11 cellular contexts compared by ENCODE assay signal in the genomic region with DNA sequence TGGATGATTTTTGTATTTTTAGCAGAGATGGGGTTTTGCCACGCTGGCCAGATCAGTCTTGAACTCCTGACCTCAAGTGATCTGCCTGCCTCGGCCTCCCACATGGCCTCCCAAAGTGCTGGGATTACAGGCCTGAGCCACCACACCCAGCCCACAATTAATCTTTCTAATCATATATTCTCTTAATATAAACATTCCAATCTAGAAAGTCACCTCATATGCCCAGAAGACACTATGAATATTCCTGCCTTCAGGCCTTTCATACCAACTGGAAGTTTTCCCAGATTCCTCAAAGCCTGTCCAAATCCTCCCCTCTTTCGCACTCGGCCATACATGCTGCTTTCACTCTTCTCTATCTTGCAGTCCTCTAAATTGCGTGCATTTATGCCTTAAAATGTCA. TPM values are rescaled to one million over a fixed set of nuclear protein-coding genes. Genes with fewer than 3 reads are reported as not detected.
DNase-seq lines count a peak whose midpoint lies in the region; ATAC-seq, FAIRE-seq and TF ChIP-seq lines count a peak whose summit lies in the region.
"Had no signal": no experiment of that assay in that cellular context is flagged by ENCODE, and none has a peak within 500 bp of the region (broad histone marks: within the 10 kb centered on the region; RNA-seq: fewer than 3 reads in every experiment).

No MANE protein-coding gene starts in this region.

- no peaks in the 10 kb centered on the region for H3K27me3 Mint-ChIP-seq in astrocyte (ENCODE audit: low read depth, unreplicated experiment)
- no peaks in the 10 kb centered on the region for H3K27me3 Mint-ChIP-seq in naive thymus-derived CD4-positive, alpha-beta T cell

- H4K20me1 ChIP-seq in astrocyte (ENCODE audit: insufficient read depth, low read length), result peaks cover 60% of the 10 kb centered on the region

- H3K9ac ChIP-seq in astrocyte (ENCODE audit: low read length), result peak overlapping the region; percentile 46

- no peaks in the 10 kb centered on the region for H3K9me3 Mint-ChIP-seq in astrocyte (ENCODE audit: unreplicated experiment)
- no peaks in the 10 kb centered on the region for H3K9me3 Mint-ChIP-seq in naive thymus-derived CD4-positive, alpha-beta T cell
- H3K9me3 Mint-ChIP-seq: neural crest cell had no signal

- H3K4me1 ChIP-seq in astrocyte (ENCODE audit: insufficient read depth, low read length), result peaks cover 18% of the 10 kb centered on the region
- H3K4me1 ChIP-seq in naive thymus-derived CD4-positive, alpha-beta T cell (ENCODE audit: control insufficient read depth in 2 of 2, insufficient read depth in 2 of 2, low read length in 2 of 2), result peaks cover 0 to 4% of the 10 kb centered on the region in 2 donors

- peak overlapping the region; percentile 83 for H3K4me2 ChIP-seq in astrocyte (ENCODE audit: low read length)

- no peaks in the 10 kb centered on the region for H3K9me3 ChIP-seq in astrocyte (ENCODE audit: insufficient read depth, low read depth, low read length)
- H3K9me3 ChIP-seq in naive thymus-derived CD4-positive, alpha-beta T cell (ENCODE audit: control insufficient read depth in 2 of 3, low read length in 3 of 3), result no peaks in the 10 kb centered on the region

- no peak overlapping the region for H2AFZ ChIP-seq in astrocyte (ENCODE audit: low read depth, low read length)

- no peak overlapping the region for H3K27ac Mint-ChIP-seq in astrocyte (ENCODE audit: unreplicated experiment)
- H3K27ac Mint-ChIP-seq in naive thymus-derived CD4-positive, alpha-beta T cell, result peak overlapping the region in 5 of 9 donors; percentile 1 to 30 (median 28)

- no peak overlapping the region for H3K4me3 ChIP-seq in astrocyte (ENCODE audit: insufficient read depth, low read depth, low read length)
- no peak overlapping the region for H3K4me3 ChIP-seq in naive thymus-derived CD4-positive, alpha-beta T cell (ENCODE audit: low read length)

- peak; percentile 88 for DNase-seq in astrocyte (ENCODE audit: low read depth)
- DNase-seq in naive thymus-derived CD4-positive, alpha-beta T cell, result no peak
- DNase-seq in GOT3 (lab: John Stamatoyannopoulos, UW), result no peak
- no peak for DNase-seq in effector CD4-positive, alpha-beta T cell
- DNase-seq in iPS-NIHi11 (ENCODE audit: low spot score), result no peak
- DNase-seq: activated T-cell treated with anti-CD3 and anti-CD28 coated beads, Interleukin-2, amount 50 U/mL, for 1 hour; NCI-H187 treated with DMSO at 0.1 percent for 48 hours had no signal

- intact Hi-C loops in naive thymus-derived CD4-positive, alpha-beta T cell (cut with micrococcal nuclease), result no loop called here

- CTCF ChIA-PET in naive thymus-derived CD4-positive, alpha-beta T cell (lab: Charles Lee), result interaction anchor here (0.7 kb wide), 1 partner anchor 27 kb away, joined by 3 read pairs; no protein-coding TSS in a partner anchor

- TF ChIP-seq CTCF in astrocyte (IDR thresholded peaks at IDR 0.05; ENCODE audit: insufficient read depth, low read depth, low read length), result no peak

- peaks cover 22% of the 10 kb centered on the region for H3K4me1 Mint-ChIP-seq in astrocyte (ENCODE audit: low read depth, unreplicated experiment)
- peaks cover 36 to 56% (median 46%) of the 10 kb centered on the region in 7 donors for H3K4me1 Mint-ChIP-seq in naive thymus-derived CD4-positive, alpha-beta T cell

- peak; percentile 5 for ATAC-seq in GM18867 (IDR thresholded peaks at IDR 0.05; ENCODE audit: unreplicated experiment)
- ATAC-seq in HG03103 (IDR thresholded peaks at IDR 0.05; ENCODE audit: low read depth, unreplicated experiment), result peak; percentile 8
- ATAC-seq in naive thymus-derived CD4-positive, alpha-beta T cell, result no peak
- no peak for ATAC-seq in HG02852 (IDR thresholded peaks at IDR 0.05; ENCODE audit: unreplicated experiment)

- no peaks in the 10 kb centered on the region for H3K36me3 Mint-ChIP-seq in astrocyte (ENCODE audit: low read depth, unreplicated experiment)
- H3K36me3 Mint-ChIP-seq in naive thymus-derived CD4-positive, alpha-beta T cell, result peaks cover 0 to 29% (median 21%) of the 10 kb centered on the region in 5 donors

- no peaks in the 10 kb centered on the region for H3K27me3 ChIP-seq in astrocyte (ENCODE audit: insufficient read depth, low read length)
- H3K27me3 ChIP-seq in naive thymus-derived CD4-positive, alpha-beta T cell (ENCODE audit: control insufficient read depth in 2 of 2, insufficient read depth in 2 of 2, low read length in 2 of 2), result no peaks in the 10 kb centered on the region

- peaks cover 7% of the 10 kb centered on the region for H3K36me3 ChIP-seq in astrocyte (ENCODE audit: insufficient read depth, low read length)
- H3K36me3 ChIP-seq in naive thymus-derived CD4-positive, alpha-beta T cell (ENCODE audit: control insufficient read depth in 2 of 3, insufficient read depth in 3 of 3, low read length in 3 of 3), result no peaks in the 10 kb centered on the region

- FAIRE-seq in astrocyte (lab: Jason Lieb, UNC), result no peak

- H3K79me2 ChIP-seq in astrocyte (ENCODE audit: insufficient read depth, low read length), result peaks cover 78% of the 10 kb centered on the region

- no peak overlapping the region for H3K4me3 Mint-ChIP-seq in astrocyte (ENCODE audit: unreplicated experiment)
- H3K4me3 Mint-ChIP-seq in naive thymus-derived CD4-positive, alpha-beta T cell, result peak overlapping the region in 3 of 10 donors; percentile 18 to 52 (median 52)
- H3K4me3 Mint-ChIP-seq: neural crest cell had no signal

- H3K27ac ChIP-seq in astrocyte (ENCODE audit: low read depth, low read length), result peak overlapping the region; percentile 56
- no peak overlapping the region for H3K27ac ChIP-seq in naive thymus-derived CD4-positive, alpha-beta T cell (ENCODE audit: low read depth, low read length)

- POLR2A ChIA-PET in naive thymus-derived CD4-positive, alpha-beta T cell (lab: Charles Lee), result no interaction called here

RNA-seq across cellular contexts. Expression of gene PDZD8, which starts 32.6 kb away (rescaled TPM):
- total RNA-seq in astrocyte, result 29.2 and 31.3 TPM in 2 replicates
- total RNA-seq in naive thymus-derived CD4-positive, alpha-beta T cell, result 10 to 100 TPM; 12.6 to 24.0 (median 17.1) TPM
- 10 to 100 TPM in 1 of 2 donors, 1 to 10 TPM in 1; 8.5 to 10.8 TPM for polyA plus RNA-seq in naive thymus-derived CD4-positive, alpha-beta T cell

Comparison
In these comparisons a context has a peak if more than half of its experiments do, and no peak if none do; other contexts are left out.
1. ATAC-seq: peak in GM18867 (single experiment) and HG03103 (single experiment); none in naive thymus-derived CD4-positive, alpha-beta T cell (single experiment) and HG02852 (single experiment).